In the genomic region with DNA sequence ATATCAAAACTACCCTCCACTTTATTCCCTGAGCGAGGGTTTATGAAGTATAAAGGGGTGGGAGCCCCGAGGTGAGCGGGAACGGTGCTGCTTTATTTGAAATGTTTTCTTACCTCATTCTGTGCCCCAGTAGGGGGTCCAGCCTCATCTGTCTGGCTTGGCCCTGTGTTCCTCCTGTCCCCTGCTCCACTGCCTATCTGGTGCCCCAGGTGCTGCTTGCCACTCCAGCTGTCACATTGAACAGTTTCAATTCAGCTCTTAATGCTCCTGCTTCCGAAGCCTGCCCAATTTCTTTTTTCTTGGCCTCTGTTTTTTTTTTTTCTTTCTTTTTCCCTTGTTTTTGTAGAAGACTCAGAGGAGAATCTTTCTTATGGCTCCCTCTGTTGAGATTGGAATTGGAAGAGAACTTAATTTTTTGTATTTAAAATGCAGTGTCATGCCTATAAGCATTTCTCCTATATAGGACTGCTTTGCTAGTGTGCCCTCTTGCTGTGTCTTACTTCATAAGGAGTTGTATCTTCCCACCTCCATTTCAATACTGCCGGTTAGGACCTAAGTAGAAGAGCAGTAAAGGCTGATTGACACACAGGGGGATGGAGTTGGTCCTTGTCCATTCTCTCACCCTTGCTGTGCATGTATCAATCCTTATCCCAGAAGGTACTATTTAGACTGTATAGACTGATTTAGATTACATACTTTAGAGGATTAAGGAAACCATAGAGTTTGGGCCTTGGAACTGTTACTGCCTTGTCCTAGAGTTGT, we compare ENCODE assay signal across 8 cellular contexts. TPM values are rescaled to one million over a fixed set of nuclear protein-coding genes. Genes with fewer than 3 reads are reported as not detected.
DNase-seq lines count a peak whose midpoint lies in the region; ATAC-seq, FAIRE-seq and TF ChIP-seq lines count a peak whose summit lies in the region.

No MANE protein-coding gene starts in this region.

- peaks cover 27% of the 10 kb centered on the region for H3K36me3 Mint-ChIP-seq in endothelial cell (ENCODE audit: low read depth, unreplicated experiment)

- H3K27me3 Mint-ChIP-seq in endothelial cell (ENCODE audit: unreplicated experiment) = peaks cover 18% of the 10 kb centered on the region

- WGBS in pancreas, 2 donors = 27 to 37% methylated on average over 6 of the region's 6 CpGs

- peaks cover 41% of the 10 kb centered on the region for H3K4me1 Mint-ChIP-seq in endothelial cell (ENCODE audit: unreplicated experiment)

- ATAC-seq in pancreas = no peak
- ATAC-seq in GM18907 (IDR thresholded peaks at IDR 0.05; ENCODE audit: unreplicated experiment) = no peak
- ATAC-seq in omental fat pad (ENCODE audit: low FRiP score) = no peak

- intact Hi-C loops in pancreas (cut with DNase I) = no loop called here

- TF ChIP-seq CTCF in GM06990 (IDR thresholded peaks at IDR 0.05; ENCODE audit: insufficient read depth, low read length, poor library complexity, severe bottlenecking) (no peak), endothelial cell (IDR thresholded peaks at IDR 0.05; ENCODE audit: unreplicated experiment) (no peak), pancreas (IDR thresholded peaks at IDR 0.05) (no peak), omental fat pad (IDR thresholded peaks at IDR 0.05) (no peak)

- no peaks in the 10 kb centered on the region for H3K27me3 ChIP-seq in GM06990 (replicated peaks; ENCODE audit: control insufficient read depth, insufficient read depth, low read length)
- H3K27me3 ChIP-seq in pancreas = no peaks in the 10 kb centered on the region

- H3K27ac Mint-ChIP-seq in endothelial cell (ENCODE audit: unreplicated experiment) = no peak overlapping the region

- no peaks in the 10 kb centered on the region for H3K9me3 Mint-ChIP-seq in endothelial cell (ENCODE audit: unreplicated experiment)

- FAIRE-seq in pancreas (lab: Jason Lieb, UNC) = no peak

- peaks cover 0 to 29% (median 16%) of the 10 kb centered on the region in 3 donors for H3K4me1 ChIP-seq in pancreas

- no peaks in the 10 kb centered on the region for H3K9me3 ChIP-seq in pancreas

- DNase-seq in GM06990 (ENCODE audit: extremely low read depth, insufficient read length) = no peak
- DNase-seq in NCI-H69 (lab: John Stamatoyannopoulos, UW) = peak; percentile 50
- no peak for DNase-seq in endothelial cell (ENCODE audit: low spot score)
- DNase-seq in pancreas = no peak
- DNase-seq in COLO829 (ENCODE audit: low spot score) = no peak
- DNase-seq in omental fat pad (ENCODE audit: low spot score) = no peak
- no peak for DNase-seq in HPDE6-E6E7 (ENCODE audit: extremely low spot score)

- H3K36me3 ChIP-seq in GM06990 (ENCODE audit: control insufficient read depth, insufficient read depth, low read length) (peaks cover 2% of the 10 kb centered on the region), pancreas (no peaks in the 10 kb centered on the region)

- no peak overlapping the region for H3K27ac ChIP-seq in pancreas

- peak overlapping the region; percentile 20; the same call in 1 of the 2 replicates for H3K4me3 ChIP-seq in GM06990 (replicated peaks; ENCODE audit: low read depth, low read length)
- H3K4me3 ChIP-seq in pancreas = peak overlapping the region in 3 of 4 donors; percentile 47 to 69 (median 63)

- H3K4me3 Mint-ChIP-seq in endothelial cell (ENCODE audit: unreplicated experiment) = peak overlapping the region; percentile 98

RNA-seq across cellular contexts. Expression of gene ATXN7L3B, which starts 2.3 kb away (rescaled TPM):
- 48.4 TPM for total RNA-seq in endothelial cell (ENCODE audit: unreplicated experiment)
- total RNA-seq in pancreas = 10 to 100 TPM in 5 of 6 donors, 1 to 10 TPM in 1; 9.7 to 23.3 (median 14.2) TPM
- 10 to 100 TPM in 1 of 2 donors, 1 to 10 TPM in 1; 5.4 to 11.9 TPM for polyA plus RNA-seq in pancreas
- 10 to 100 TPM; 14.9 to 18.6 (median 17.0) TPM for total RNA-seq in omental fat pad
